ENCODE assay signal across 9 cellular contexts in genomic region chr10:49606981-49607535, GRCh38. TPM values are rescaled to one million over a fixed set of nuclear protein-coding genes. Genes with fewer than 3 reads are reported as not detected.
DNase-seq lines count a peak whose midpoint lies in the region; ATAC-seq and TF ChIP-seq lines count a peak whose summit lies in the region.
"Had no signal": no experiment of that assay in that cellular context is flagged by ENCODE, and none has a peak within 500 bp of the region (broad histone marks: within the 10 kb centered on the region; RNA-seq: fewer than 3 reads in every experiment).

No MANE protein-coding gene starts in this region.

- 1 to 8% methylated on average over 8 to 22 of the region's 22 CpGs for WGBS in endodermal cell (ENCODE audit: insufficient coverage in 1 of 2, insufficient read length in 1 of 2), 2 experiments

- POLR2A ChIA-PET in activated CD4-positive, alpha-beta memory T cell treated with anti-CD3 and anti-CD28 coated beads for 36 hours (lab: Charles Lee) = no interaction called here

- ATAC-seq in GM21381 (IDR thresholded peaks at IDR 0.05; ENCODE audit: unreplicated experiment) (peak; percentile 84), natural killer cell (peak; percentile 69 to 89 (median 84))

- H3K27me3 Mint-ChIP-seq in activated CD4-positive, alpha-beta memory T cell treated with anti-CD3 and anti-CD28 coated beads for 36 hours = peaks cover 65% of the 10 kb centered on the region
- H3K27me3 Mint-ChIP-seq in endodermal cell (ENCODE audit: insufficient read depth) (peaks cover 98% of the 10 kb centered on the region), natural killer cell (ENCODE audit: low read depth in 2 of 2) (peaks cover 38 to 72% of the 10 kb centered on the region in 2 donors)

- no peaks in the 10 kb centered on the region for H3K36me3 ChIP-seq in endodermal cell (ENCODE audit: control insufficient read depth, insufficient read depth, low read length)

- intact Hi-C loops in activated CD4-positive, alpha-beta memory T cell treated with anti-CD3 and anti-CD28 coated beads for 36 hours (cut with micrococcal nuclease) = loop anchor here (2.0 to 5.0 kb wide), 2 partner anchors 156 to 210 kb away; partner anchors contain the start of genes DRGX and OGDHL
- intact Hi-C loops in natural killer cell (cut with micrococcal nuclease) = loop anchor here (1.0 kb wide), 1 partner anchor 200 kb away; no protein-coding TSS in a partner anchor

- H3K4me3 Mint-ChIP-seq in activated CD4-positive, alpha-beta memory T cell treated with anti-CD3 and anti-CD28 coated beads for 36 hours = no peak overlapping the region
- H3K4me3 Mint-ChIP-seq in endodermal cell (no peak overlapping the region), natural killer cell (no peak overlapping the region)

- peaks cover 99% of the 10 kb centered on the region for H3K27me3 ChIP-seq in endodermal cell (ENCODE audit: control insufficient read depth, insufficient read depth, low read length, poor library complexity, severe bottlenecking)

- DNase-seq in AG09319 (ENCODE audit: extremely low read depth, low read depth) (peak; percentile 20), LHCN-M2 (ENCODE audit: low read depth) (peak; percentile 46), endodermal cell (peak; percentile 97), natural killer cell (peak; percentile 62), NCI-H2171 (lab: John Stamatoyannopoulos, UW) (no peak)
- peak; percentile 81 for DNase-seq in activated CD4-positive, alpha-beta memory T cell treated with anti-CD3 and anti-CD28 coated beads for 36 hours
- DNase-seq in stimulated activated naive CD4-positive, alpha-beta T cell treated with Interleukin-2 at 50 U/mL for 16 hours (lab: John Stamatoyannopoulos, UW) = peak; percentile 17

- H3K9me3 ChIP-seq in endodermal cell (ENCODE audit: control insufficient read depth, low read length) = no peaks in the 10 kb centered on the region

- CTCF ChIA-PET in activated CD4-positive, alpha-beta memory T cell treated with anti-CD3 and anti-CD28 coated beads for 36 hours (lab: Charles Lee) = interaction anchor here (1.8 to 2.0 kb wide), 2 partner anchors 12 to 14 kb away, joined by 9 read pairs; no protein-coding TSS in a partner anchor

- H3K4me1 ChIP-seq in endodermal cell (ENCODE audit: control insufficient read depth, insufficient read depth, low read length) = no peaks in the 10 kb centered on the region

- H3K9ac ChIP-seq in endodermal cell (ENCODE audit: extremely low read depth, low read length, poor library complexity, severe bottlenecking) = no peak overlapping the region

- peaks cover 2% of the 10 kb centered on the region for H3K4me1 Mint-ChIP-seq in activated CD4-positive, alpha-beta memory T cell treated with anti-CD3 and anti-CD28 coated beads for 36 hours (ENCODE audit: low read depth)
- H3K4me1 Mint-ChIP-seq in endodermal cell (no peaks in the 10 kb centered on the region), natural killer cell (peaks cover 11 to 14% of the 10 kb centered on the region in 2 donors)

- no peak overlapping the region for H3K27ac Mint-ChIP-seq in activated CD4-positive, alpha-beta memory T cell treated with anti-CD3 and anti-CD28 coated beads for 36 hours
- H3K27ac Mint-ChIP-seq in endodermal cell (no peak overlapping the region), natural killer cell (no peak overlapping the region)

- no peak overlapping the region for H3K27ac ChIP-seq in endodermal cell (ENCODE audit: low read depth, low read length)

- H3K36me3 Mint-ChIP-seq in activated CD4-positive, alpha-beta memory T cell treated with anti-CD3 and anti-CD28 coated beads for 36 hours = peaks cover 1% of the 10 kb centered on the region
- H3K36me3 Mint-ChIP-seq in endodermal cell (ENCODE audit: low read depth) (peaks cover 2% of the 10 kb centered on the region), natural killer cell (no peaks in the 10 kb centered on the region)

- no peaks in the 10 kb centered on the region for H3K9me3 Mint-ChIP-seq in activated CD4-positive, alpha-beta memory T cell treated with anti-CD3 and anti-CD28 coated beads for 36 hours
- H3K9me3 Mint-ChIP-seq in endodermal cell (peaks cover 10% of the 10 kb centered on the region), natural killer cell (no peaks in the 10 kb centered on the region)

- no peak for TF ChIP-seq CTCF in AG09319 (IDR thresholded peaks at IDR 0.05; ENCODE audit: low read depth, low read length)
- TF ChIP-seq CTCF in endodermal cell (conservative IDR thresholded peaks at IDR 0.05) = no peak
- no peak for TF ChIP-seq CTCF in natural killer cell (IDR thresholded peaks at IDR 0.05)

- no peak overlapping the region for H3K4me3 ChIP-seq in endodermal cell (ENCODE audit: low read length)

RNA-seq across cellular contexts. Expression of gene SLC18A3, which starts 3.1 kb away (rescaled TPM):
- total RNA-seq in LHCN-M2 (2014; rRNA removed) (not detected in 2 replicates), endodermal cell (not detected), natural killer cell (not detected)
- not detected for polyA plus RNA-seq in LHCN-M2 (2012)
- not detected for total RNA-seq in activated CD4-positive, alpha-beta memory T cell treated with anti-CD3 and anti-CD28 coated beads for 36 hours
- 2.6 TPM for polyA plus RNA-seq in endodermal cell (2013, experiment 1 of 2)
- 2.5 TPM for polyA plus RNA-seq in endodermal cell (2013, experiment 2 of 2)
- total RNA-seq: glomerular endothelial cell had no signal

RNA-seq across cellular contexts. Expression of gene CHAT, which starts 6.8 kb away (rescaled TPM):
- total RNA-seq in LHCN-M2 (2014; rRNA removed) (not detected in 2 replicates), endodermal cell (not detected), natural killer cell (not detected)
- polyA plus RNA-seq in LHCN-M2 (2012) = not detected
- total RNA-seq in activated CD4-positive, alpha-beta memory T cell treated with anti-CD3 and anti-CD28 coated beads for 36 hours = not detected
- 1.1 TPM for polyA plus RNA-seq in endodermal cell (2013, experiment 1 of 2)
- 1.1 TPM for polyA plus RNA-seq in endodermal cell (2013, experiment 2 of 2)
- total RNA-seq: glomerular endothelial cell had no signal
